ENCODE assay signal across 12 cellular contexts in genomic region chr18:26746284-26747130, GRCh38.
DNase-seq lines count a peak whose midpoint lies in the region; ATAC-seq, FAIRE-seq and TF ChIP-seq lines count a peak whose summit lies in the region.
"Had no signal": no experiment of that assay in that cellular context is flagged by ENCODE, and none has a peak within 500 bp of the region (broad histone marks: within the 10 kb centered on the region; RNA-seq: fewer than 3 reads in every experiment).

No MANE protein-coding gene starts in this region.

- H3K9ac ChIP-seq in keratinocyte (ENCODE audit: control insufficient read depth, extremely low read depth, insufficient read depth, low read length) = no peak overlapping the region

- H3K9me3 ChIP-seq in keratinocyte (ENCODE audit: control insufficient read depth, low read depth, low read length) = no peaks in the 10 kb centered on the region

- H2AFZ ChIP-seq in keratinocyte (ENCODE audit: control insufficient read depth, low read length) = no peak overlapping the region

- no peaks in the 10 kb centered on the region for H3K9me1 ChIP-seq in keratinocyte (ENCODE audit: control insufficient read depth, extremely low read depth, insufficient read depth, low read length)

- dilution Hi-C loops in keratinocyte (cut with MboI; ENCODE audit: extremely low pct_ligation_motif_present, low sequenced_read_pairs) = no loop called here

- no peaks in the 10 kb centered on the region for H3K27me3 ChIP-seq in keratinocyte (ENCODE audit: control insufficient read depth, extremely low read depth, insufficient read depth, low read length)

- in situ Hi-C loops in astrocyte of the cerebellum (cut with HindIII; ENCODE audit: low sequenced_read_pairs) = no loop called here

- DNase-seq in DMS53 (lab: John Stamatoyannopoulos, UW) = peak; percentile 24
- no peak for DNase-seq in DMS53 treated with DMSO at 0.1 percent for 48 hours (lab: John Stamatoyannopoulos, UW; ENCODE audit: unreplicated experiment)
- peak; percentile 24 for DNase-seq in astrocyte of the cerebellum (ENCODE audit: low read depth)
- DNase-seq in keratinocyte (ENCODE audit: low read depth, low spot score) = no peak
- peak; percentile 7 for DNase-seq in stromal cell of bone marrow (ENCODE audit: low read depth)
- no peak for DNase-seq in stimulated activated CD8-positive, alpha-beta memory T cell treated with anti-CD3 and anti-CD28 coated beads, Interleukin-4, amount 100 ng/mL, for 48 hours
- DNase-seq: 8988T; activated T-cell treated with anti-CD3 and anti-CD28 coated beads, Interleukin-2, amount 50 U/mL, for 72 hours; central memory CD4-positive, alpha-beta T cell; NCI-H2029 treated with DMSO at 0.1 percent for 48 hours had no signal

- H3K36me3 ChIP-seq in keratinocyte (ENCODE audit: control insufficient read depth in 2 of 2, extremely low read depth in 1 of 2, insufficient read depth in 2 of 2, low read length in 2 of 2) = no peaks in the 10 kb centered on the region

- H3K4me1 ChIP-seq in keratinocyte (ENCODE audit: control insufficient read depth, extremely low read depth, insufficient read depth, low read length) = peaks cover 6% of the 10 kb centered on the region

- FAIRE-seq in keratinocyte (lab: Jason Lieb, UNC) = peak; percentile 43

- no peak for TF ChIP-seq CTCF in astrocyte of the cerebellum (IDR thresholded peaks at IDR 0.05; ENCODE audit: low read depth, low read length, missing control alignments)
- TF ChIP-seq CTCF in keratinocyte (optimal IDR thresholded peaks at IDR 0.05 in 1 of 3, IDR thresholded peaks at IDR 0.05 in 1 of 3, conservative IDR thresholded peaks at IDR 0.05 in 1 of 3; ENCODE audit: extremely low read depth in 1 of 3, insufficient read depth in 2 of 3, low read length in 3 of 3) = no peak

- H3K79me2 ChIP-seq in keratinocyte (ENCODE audit: control insufficient read depth, insufficient read depth, low read length) = no peaks in the 10 kb centered on the region

- peak overlapping the region; percentile 59 for H3K4me2 ChIP-seq in keratinocyte (ENCODE audit: control insufficient read depth, extremely low read depth, insufficient read depth, low read depth, low read length)

- H3K4me3 ChIP-seq in astrocyte of the cerebellum (ENCODE audit: low read depth, low read length) (peak overlapping the region; percentile 9), keratinocyte (ENCODE audit: control insufficient read depth in 2 of 3, extremely low read depth in 1 of 3, insufficient read depth in 2 of 3, low read depth in 1 of 3, low read length in 3 of 3) (peak overlapping the region in 1 of 3 experiments; percentile 1)

- H4K20me1 ChIP-seq in keratinocyte (ENCODE audit: control insufficient read depth, extremely low read depth, insufficient read depth, low read length) = no peaks in the 10 kb centered on the region

- H3K27ac ChIP-seq in keratinocyte (ENCODE audit: control insufficient read depth, insufficient read depth, low read length) = no peak overlapping the region

- ATAC-seq in GM18870 (IDR thresholded peaks at IDR 0.05; ENCODE audit: unreplicated experiment) (no peak), esophagus mucosa (no peak)
- ATAC-seq: activated T-cell treated with anti-CD3 and anti-CD28 coated beads, Interleukin-2, amount 50 U/mL, for 72 hours had no signal

Comparison
In these comparisons a context has a peak if more than half of its experiments do, and no peak if none do; other contexts are left out.
1. DNase-seq: peak in DMS53 (single experiment), astrocyte of the cerebellum (single experiment) and stromal cell of bone marrow (single experiment); none in DMS53 treated with DMSO at 0.1 percent for 48 hours (single experiment), keratinocyte (single experiment) and stimulated activated CD8-positive, alpha-beta memory T cell treated with anti-CD3 and anti-CD28 coated beads, Interleukin-4, amount 100 ng/mL, for 48 hours (single experiment).